ENCODE assay signal across 1 cellular context in genomic region chr5:124176692-124177091, GRCh38.
TF ChIP-seq lines count a peak whose summit lies in the region.

No MANE protein-coding gene starts in this region.

TF ChIP-seq in HepG2, 621 proteins besides CTCF, POLR2A, EP300 and RAD21 (continued from another document):
- TF ChIP-seq, protein P1, sequence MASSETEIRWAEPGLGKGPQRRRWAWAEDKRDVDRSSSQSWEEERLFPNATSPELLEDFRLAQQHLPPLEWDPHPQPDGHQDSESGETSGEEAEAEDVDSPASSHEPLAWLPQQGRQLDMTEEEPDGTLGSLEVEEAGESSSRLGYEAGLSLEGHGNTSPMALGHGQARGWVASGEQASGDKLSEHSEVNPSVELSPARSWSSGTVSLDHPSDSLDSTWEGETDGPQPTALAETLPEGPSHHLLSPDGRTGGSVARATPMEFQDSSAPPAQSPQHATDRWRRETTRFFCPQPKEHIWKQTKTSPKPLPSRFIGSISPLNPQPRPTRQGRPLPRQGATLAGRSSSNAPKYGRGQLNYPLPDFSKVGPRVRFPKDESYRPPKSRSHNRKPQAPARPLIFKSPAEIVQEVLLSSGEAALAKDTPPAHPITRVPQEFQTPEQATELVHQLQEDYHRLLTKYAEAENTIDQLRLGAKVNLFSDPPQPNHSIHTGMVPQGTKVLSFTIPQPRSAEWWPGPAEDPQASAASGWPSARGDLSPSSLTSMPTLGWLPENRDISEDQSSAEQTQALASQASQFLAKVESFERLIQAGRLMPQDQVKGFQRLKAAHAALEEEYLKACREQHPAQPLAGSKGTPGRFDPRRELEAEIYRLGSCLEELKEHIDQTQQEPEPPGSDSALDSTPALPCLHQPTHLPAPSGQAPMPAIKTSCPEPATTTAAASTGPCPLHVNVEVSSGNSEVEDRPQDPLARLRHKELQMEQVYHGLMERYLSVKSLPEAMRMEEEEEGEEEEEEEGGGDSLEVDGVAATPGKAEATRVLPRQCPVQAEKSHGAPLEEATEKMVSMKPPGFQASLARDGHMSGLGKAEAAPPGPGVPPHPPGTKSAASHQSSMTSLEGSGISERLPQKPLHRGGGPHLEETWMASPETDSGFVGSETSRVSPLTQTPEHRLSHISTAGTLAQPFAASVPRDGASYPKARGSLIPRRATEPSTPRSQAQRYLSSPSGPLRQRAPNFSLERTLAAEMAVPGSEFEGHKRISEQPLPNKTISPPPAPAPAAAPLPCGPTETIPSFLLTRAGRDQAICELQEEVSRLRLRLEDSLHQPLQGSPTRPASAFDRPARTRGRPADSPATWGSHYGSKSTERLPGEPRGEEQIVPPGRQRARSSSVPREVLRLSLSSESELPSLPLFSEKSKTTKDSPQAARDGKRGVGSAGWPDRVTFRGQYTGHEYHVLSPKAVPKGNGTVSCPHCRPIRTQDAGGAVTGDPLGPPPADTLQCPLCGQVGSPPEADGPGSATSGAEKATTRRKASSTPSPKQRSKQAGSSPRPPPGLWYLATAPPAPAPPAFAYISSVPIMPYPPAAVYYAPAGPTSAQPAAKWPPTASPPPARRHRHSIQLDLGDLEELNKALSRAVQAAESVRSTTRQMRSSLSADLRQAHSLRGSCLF (CRISPR knock-in tag; IDR thresholded peaks at IDR 0.05; ENCODE audit: borderline replicate concordance): no peak
- no peak for TF ChIP-seq ZXDC (CRISPR knock-in tag; IDR thresholded peaks at IDR 0.05)
- no peak for TF ChIP-seq POGZ (CRISPR knock-in tag; IDR thresholded peaks at IDR 0.05)
- no peak for TF ChIP-seq ZNF335 (CRISPR knock-in tag; IDR thresholded peaks at IDR 0.05)
- no peak for TF ChIP-seq SKI (IDR thresholded peaks at IDR 0.05; ENCODE audit: partially characterized antibody)
